32 cellular contexts compared by ENCODE assay signal in genomic region chr19:51944798-51945552, GRCh38. TPM values are rescaled to one million over a fixed set of nuclear protein-coding genes. Genes with fewer than 3 reads are reported as not detected.
DNase-seq lines count a peak whose midpoint lies in the region; TF ChIP-seq lines count a peak whose summit lies in the region.
"Had no signal": no experiment of that assay in that cellular context is flagged by ENCODE, and none has a peak within 500 bp of the region (broad histone marks: within the 10 kb centered on the region; RNA-seq: fewer than 3 reads in every experiment).

No MANE protein-coding gene starts in this region.

- peaks cover 43% of the 10 kb centered on the region for H3K36me3 ChIP-seq in CD4-positive, alpha-beta memory T cell (ENCODE audit: insufficient read depth, low read length)
- H3K36me3 ChIP-seq in adipocyte (ENCODE audit: control insufficient read depth, insufficient read depth, low read length, severe bottlenecking) = peaks cover 66% of the 10 kb centered on the region

- intact Hi-C loops in CD4-positive, alpha-beta memory T cell (cut with micrococcal nuclease) = no loop called here

- H3K27ac ChIP-seq in CD4-positive, alpha-beta memory T cell (ENCODE audit: low read depth, low read length) = no peak overlapping the region
- H3K27ac ChIP-seq: heart right ventricle, thyroid gland, VCaP had no signal

- H3K9ac ChIP-seq in adipocyte (ENCODE audit: low read length) = no peak overlapping the region

- no peak for DNase-seq in CD4-positive, alpha-beta memory T cell
- no peak for DNase-seq in adipocyte (ENCODE audit: low read depth)
- DNase-seq in fibroblast of mammary gland (ENCODE audit: low read depth) = peak; percentile 16
- DNase-seq in progenitor cell of endocrine pancreas (ENCODE audit: low spot score, unreplicated experiment) = no peak
- no peak for DNase-seq in iPS-NIHi7 (ENCODE audit: extremely low spot score)
- DNase-seq in glutamatergic neuron = no peak
- no peak for DNase-seq in SKM-1 treated with dmso at 0.1 percent for 144 hours (lab: John Stamatoyannopoulos, UW; ENCODE audit: unreplicated experiment)
- no peak for DNase-seq in NCI-H1694 treated with DMSO at 0.1 percent for 48 hours (lab: John Stamatoyannopoulos, UW)
- DNase-seq: ACHN; activated CD4-positive, alpha-beta T cell treated with anti-CD3 and anti-CD28 coated beads for 4 hours; activated effector memory CD4-positive, alpha-beta T cell treated with anti-CD3 and anti-CD28 coated beads, Interleukin-2, amount 50 U/mL, for 16 hours; activated naive CD8-positive, alpha-beta T cell treated with anti-CD3 and anti-CD28 coated beads, Interleukin-2, amount 10 ng/mL, durations not matched to agents 7 days and 5 days; activated T-cell treated with anti-CD3 and anti-CD28 coated beads for 4 hours; Calu3; DMS79 treated with DMSO at 0.1 percent for 48 hours; effector CD4-positive, alpha-beta T cell; erythroblast; foreskin fibroblast; GF-D8; heart right ventricle; naive thymus-derived CD8-positive, alpha-beta T cell; NCI-H1694; NCI-H524 treated with DMSO at 0.1 percent for 48 hours; NK-92 treated with Interleukin-12 subunit alpha and Interleukin-12 subunit beta, amount 100 ng/mL, for 24 hours; nucleus accumbens; PC-3; stimulated activated CD4-positive, alpha-beta T cell treated with anti-CD3 and anti-CD28 coated beads, Interleukin-15, amount 100 ng/mL, for 24 hours; stimulated activated naive CD8-positive, alpha-beta T cell treated with anti-CD3 and anti-CD28 coated beads, Interleukin-15, Interleukin-2, amounts not matched to agents 100 U/mL and 50 U/mL, for 24 hours; thyroid gland had no signal

- peaks cover 61 to 77% of the 10 kb centered on the region in 2 donors for H3K36me3 Mint-ChIP-seq in CD4-positive, alpha-beta memory T cell
- peaks cover 89% of the 10 kb centered on the region for H3K36me3 Mint-ChIP-seq in progenitor cell of endocrine pancreas (ENCODE audit: insufficient read depth)
- peaks cover 84% of the 10 kb centered on the region for H3K36me3 Mint-ChIP-seq in glutamatergic neuron (ENCODE audit: unreplicated experiment)

- no peaks in the 10 kb centered on the region for H3K27me3 Mint-ChIP-seq in CD4-positive, alpha-beta memory T cell
- H3K27me3 Mint-ChIP-seq in progenitor cell of endocrine pancreas (no peaks in the 10 kb centered on the region), glutamatergic neuron (ENCODE audit: unreplicated experiment) (no peaks in the 10 kb centered on the region)
- H3K27me3 Mint-ChIP-seq: activated naive CD8-positive, alpha-beta T cell treated with anti-CD3 and anti-CD28 coated beads, Interleukin-2, amount 10 ng/mL, durations not matched to agents 7 days and 5 days; memory B cell; naive thymus-derived CD8-positive, alpha-beta T cell had no signal

- TF ChIP-seq CTCF in fibroblast of mammary gland (conservative IDR thresholded peaks at IDR 0.05; ENCODE audit: control insufficient read depth, insufficient read depth, low read depth, low read length) (no peak), progenitor cell of endocrine pancreas (IDR thresholded peaks at IDR 0.05; ENCODE audit: unreplicated experiment) (no peak), glutamatergic neuron (IDR thresholded peaks at IDR 0.05; ENCODE audit: partially characterized antibody, unreplicated experiment) (no peak)

- peak overlapping the region in 1 of 8 donors; percentile 6 for H3K4me3 Mint-ChIP-seq in CD4-positive, alpha-beta memory T cell
- no peak overlapping the region for H3K4me3 Mint-ChIP-seq in progenitor cell of endocrine pancreas (ENCODE audit: low read depth)
- no peak overlapping the region for H3K4me3 Mint-ChIP-seq in glutamatergic neuron (ENCODE audit: unreplicated experiment)
- H3K4me3 Mint-ChIP-seq: activated naive CD8-positive, alpha-beta T cell treated with anti-CD3 and anti-CD28 coated beads, Interleukin-2, amount 10 ng/mL, durations not matched to agents 7 days and 5 days; memory B cell; naive thymus-derived CD8-positive, alpha-beta T cell; T-helper 2 cell treated with Interferon-gamma antibody and Interleukin-4, amounts not matched to agents 5 μg/mL and 100 μg/mL, for 36 hours had no signal

- H3K9me3 ChIP-seq in CD4-positive, alpha-beta memory T cell (ENCODE audit: control insufficient read depth in 1 of 2, low read length in 2 of 2) = peaks cover 31 to 83% of the 10 kb centered on the region in 2 donors
- H3K9me3 ChIP-seq in adipocyte (ENCODE audit: control insufficient read depth, low read length) = peaks cover 100% of the 10 kb centered on the region

- H3K4me3 ChIP-seq in CD4-positive, alpha-beta memory T cell (ENCODE audit: low read length in 2 of 2) = peak overlapping the region; percentile 11 to 29
- H3K4me3 ChIP-seq in adipocyte (ENCODE audit: low read length) (peak overlapping the region; percentile 75), fibroblast of mammary gland (ENCODE audit: control insufficient read depth, low read depth, low read length) (no peak overlapping the region)
- H3K4me3 ChIP-seq: heart right ventricle, thyroid gland had no signal

- CTCF ChIA-PET in CD4-positive, alpha-beta memory T cell (lab: Charles Lee; ENCODE audit: partially characterized antibody) = no interaction called here

- POLR2A ChIA-PET in CD4-positive, alpha-beta memory T cell (lab: Charles Lee; ENCODE audit: partially characterized antibody) = no interaction called here

- peaks cover 0 to 99% (median 95%) of the 10 kb centered on the region in 8 donors for H3K9me3 Mint-ChIP-seq in CD4-positive, alpha-beta memory T cell
- peaks cover 80% of the 10 kb centered on the region for H3K9me3 Mint-ChIP-seq in progenitor cell of endocrine pancreas (ENCODE audit: low read depth)
- peaks cover 28% of the 10 kb centered on the region for H3K9me3 Mint-ChIP-seq in glutamatergic neuron (ENCODE audit: unreplicated experiment)

- peak overlapping the region in 1 of 7 donors; percentile 22 for H3K27ac Mint-ChIP-seq in CD4-positive, alpha-beta memory T cell
- H3K27ac Mint-ChIP-seq in progenitor cell of endocrine pancreas (peak overlapping the region; percentile 81), glutamatergic neuron (ENCODE audit: unreplicated experiment) (no peak overlapping the region)
- H3K27ac Mint-ChIP-seq: activated naive CD8-positive, alpha-beta T cell treated with anti-CD3 and anti-CD28 coated beads, Interleukin-2, amount 10 ng/mL, durations not matched to agents 7 days and 5 days; memory B cell; naive thymus-derived CD8-positive, alpha-beta T cell; T-helper 2 cell treated with Interferon-gamma antibody and Interleukin-4, amounts not matched to agents 5 μg/mL and 100 μg/mL, for 36 hours had no signal

- H3K4me1 Mint-ChIP-seq in CD4-positive, alpha-beta memory T cell = no peaks in the 10 kb centered on the region
- no peaks in the 10 kb centered on the region for H3K4me1 Mint-ChIP-seq in progenitor cell of endocrine pancreas (ENCODE audit: low read depth)
- H3K4me1 Mint-ChIP-seq in glutamatergic neuron (ENCODE audit: low read depth, unreplicated experiment) = no peaks in the 10 kb centered on the region
- H3K4me1 Mint-ChIP-seq: memory B cell had no signal

- no peaks in the 10 kb centered on the region for H3K27me3 ChIP-seq in CD4-positive, alpha-beta memory T cell (ENCODE audit: insufficient read depth, low read length)
- H3K27me3 ChIP-seq in adipocyte (replicated peaks; ENCODE audit: control insufficient read depth, insufficient read depth, low read length) = no peaks in the 10 kb centered on the region
- H3K27me3 ChIP-seq: heart right ventricle, thyroid gland had no signal

- no peaks in the 10 kb centered on the region for H3K4me1 ChIP-seq in CD4-positive, alpha-beta memory T cell (ENCODE audit: insufficient read depth, low read length)
- H3K4me1 ChIP-seq in adipocyte (ENCODE audit: control insufficient read depth, insufficient read depth, low read length) = no peaks in the 10 kb centered on the region
- H3K4me1 ChIP-seq: thyroid gland had no signal

RNA-seq across cellular contexts. Expression of gene ZNF613, which starts 17.7 kb away (rescaled TPM):
- total RNA-seq in CD4-positive, alpha-beta memory T cell = 1 to 10 TPM; 8.0 to 8.9 TPM
- 1 to 10 TPM; 3.9 to 5.8 TPM for polyA plus RNA-seq in CD4-positive, alpha-beta memory T cell
- total RNA-seq in progenitor cell of endocrine pancreas (14.0 and 15.8 TPM in 2 replicates), glutamatergic neuron (ENCODE audit: unreplicated experiment) (11.1 TPM)

RNA-seq across cellular contexts. Expression of gene ZNF649, which starts 40.2 kb away (rescaled TPM):
- total RNA-seq in CD4-positive, alpha-beta memory T cell = 10 to 100 TPM; 28.6 to 30.8 TPM
- 10 to 100 TPM in 1 of 2 donors, 1 to 10 TPM in 1; 3.6 to 10.2 TPM for polyA plus RNA-seq in CD4-positive, alpha-beta memory T cell
- total RNA-seq in progenitor cell of endocrine pancreas (41.4 and 42.4 TPM in 2 replicates), glutamatergic neuron (ENCODE audit: unreplicated experiment) (19.2 TPM)

RNA-seq across cellular contexts. Expression of gene ZNF350, which starts 41.7 kb away (rescaled TPM):
- 10 to 100 TPM; 37.0 to 38.9 TPM for total RNA-seq in CD4-positive, alpha-beta memory T cell
- 10 to 100 TPM; 22.4 to 24.9 TPM for polyA plus RNA-seq in CD4-positive, alpha-beta memory T cell
- total RNA-seq in progenitor cell of endocrine pancreas = 14.2 and 14.3 TPM in 2 replicates
- total RNA-seq in glutamatergic neuron (ENCODE audit: unreplicated experiment) = 9.7 TPM

RNA-seq across cellular contexts. Expression of gene ZNF577, which starts 57.2 kb away (rescaled TPM):
- 10 to 100 TPM; 18.5 to 21.0 TPM for total RNA-seq in CD4-positive, alpha-beta memory T cell
- polyA plus RNA-seq in CD4-positive, alpha-beta memory T cell = 1 to 10 TPM; 2.2 to 4.5 TPM
- total RNA-seq in progenitor cell of endocrine pancreas (27.5 and 29.5 TPM in 2 replicates), glutamatergic neuron (ENCODE audit: unreplicated experiment) (14.3 TPM)
